In genomic region chr2:12554235-12555011, GRCh38 we compare ENCODE assay signal across 10 cellular contexts.
DNase-seq lines count a peak whose midpoint lies in the region; ATAC-seq and TF ChIP-seq lines count a peak whose summit lies in the region.
"Had no signal": no experiment of that assay in that cellular context is flagged by ENCODE, and none has a peak within 500 bp of the region (broad histone marks: within the 10 kb centered on the region; RNA-seq: fewer than 3 reads in every experiment).

No MANE protein-coding gene starts in this region.

- peaks cover 2% of the 10 kb centered on the region for H3K36me3 Mint-ChIP-seq in activated naive CD4-positive, alpha-beta T cell treated with anti-CD3 and anti-CD28 coated beads, Interleukin-2, amount 10 ng/mL, durations not matched to agents 7 days and 5 days
- peaks cover 0 to 3% of the 10 kb centered on the region in 2 donors for H3K36me3 Mint-ChIP-seq in stimulated activated naive B cell treated with anti-CD40 and anti-IgM and Interleukin-4, amounts not matched to agents 10 μg/mL and 1 μg/mL and 100 μg/mL, for 72 hours

- H3K27ac ChIP-seq in brain microvascular endothelial cell, result peak overlapping the region; percentile 61

- H3K4me1 Mint-ChIP-seq in activated naive CD4-positive, alpha-beta T cell treated with anti-CD3 and anti-CD28 coated beads, Interleukin-2, amount 10 ng/mL, durations not matched to agents 7 days and 5 days, result peaks cover 30% of the 10 kb centered on the region
- peaks cover 29 to 40% of the 10 kb centered on the region in 2 donors for H3K4me1 Mint-ChIP-seq in stimulated activated naive B cell treated with anti-CD40 and anti-IgM and Interleukin-4, amounts not matched to agents 10 μg/mL and 1 μg/mL and 100 μg/mL, for 72 hours

- H3K4me3 Mint-ChIP-seq in activated naive CD4-positive, alpha-beta T cell treated with anti-CD3 and anti-CD28 coated beads, Interleukin-2, amount 10 ng/mL, durations not matched to agents 7 days and 5 days, result no peak overlapping the region
- H3K4me3 Mint-ChIP-seq in stimulated activated naive B cell treated with anti-CD40 and anti-IgM and Interleukin-4, amounts not matched to agents 10 μg/mL and 1 μg/mL and 100 μg/mL, for 72 hours, result no peak overlapping the region

- no peak for TF ChIP-seq CTCF in brain microvascular endothelial cell (IDR thresholded peaks at IDR 0.05; ENCODE audit: low read depth, low read length, missing control alignments)

- CTCF ChIA-PET in activated naive CD4-positive, alpha-beta T cell treated with anti-CD3 and anti-CD28 coated beads, Interleukin-2, amount 10 ng/mL, durations not matched to agents 7 days and 5 days (lab: Charles Lee), result interaction anchor here (1.7 kb wide), 1 partner anchor 161 kb away, joined by 4 read pairs; no protein-coding TSS in a partner anchor

- DNase-seq in activated naive CD4-positive, alpha-beta T cell treated with anti-CD3 and anti-CD28 coated beads, Interleukin-2, amount 10 ng/mL, durations not matched to agents 7 days and 5 days, result no peak
- no peak for DNase-seq in activated naive CD4-positive, alpha-beta T cell treated with anti-CD3 and anti-CD28 coated beads, Interleukin-2, amount 50 U/mL, for 16 hours
- DNase-seq in brain microvascular endothelial cell (no peak), sciatic nerve (ENCODE audit: low spot score) (no peak), NCI-H2107 treated with DMSO at 0.1 percent for 48 hours (lab: John Stamatoyannopoulos, UW; ENCODE audit: unreplicated experiment) (no peak)
- DNase-seq in stimulated activated naive B cell treated with anti-CD40 and anti-IgM and Interleukin-4, amounts not matched to agents 10 μg/mL and 1 μg/mL and 100 μg/mL, for 72 hours, result no peak
- no peak for DNase-seq in effector CD8-positive, alpha-beta T cell (lab: John Stamatoyannopoulos, UW)
- DNase-seq: activated CD4-positive, CD25-positive, alpha-beta regulatory T cell; central memory CD4-positive, alpha-beta T cell had no signal

- H3K9me3 Mint-ChIP-seq in activated naive CD4-positive, alpha-beta T cell treated with anti-CD3 and anti-CD28 coated beads, Interleukin-2, amount 10 ng/mL, durations not matched to agents 7 days and 5 days, result peaks cover 6% of the 10 kb centered on the region
- H3K9me3 Mint-ChIP-seq in stimulated activated naive B cell treated with anti-CD40 and anti-IgM and Interleukin-4, amounts not matched to agents 10 μg/mL and 1 μg/mL and 100 μg/mL, for 72 hours, result peaks cover 0 to 3% of the 10 kb centered on the region in 2 donors

- intact Hi-C loops in sciatic nerve (cut with DNase I), result no loop called here

- ATAC-seq in HG03442 (IDR thresholded peaks at IDR 0.05; ENCODE audit: unreplicated experiment), result peak; percentile 29
- ATAC-seq in stimulated activated naive B cell treated with anti-CD40 and anti-IgM and Interleukin-4, amounts not matched to agents 10 μg/mL and 1 μg/mL and 100 μg/mL, for 72 hours (replicated peaks), result no peak
- no peak for ATAC-seq in sciatic nerve

- H3K27ac Mint-ChIP-seq in activated naive CD4-positive, alpha-beta T cell treated with anti-CD3 and anti-CD28 coated beads, Interleukin-2, amount 10 ng/mL, durations not matched to agents 7 days and 5 days, result peak overlapping the region; percentile 22
- peak overlapping the region; percentile 56 for H3K27ac Mint-ChIP-seq in stimulated activated naive B cell treated with anti-CD40 and anti-IgM and Interleukin-4, amounts not matched to agents 10 μg/mL and 1 μg/mL and 100 μg/mL, for 72 hours

- no peaks in the 10 kb centered on the region for H3K27me3 Mint-ChIP-seq in activated naive CD4-positive, alpha-beta T cell treated with anti-CD3 and anti-CD28 coated beads, Interleukin-2, amount 10 ng/mL, durations not matched to agents 7 days and 5 days
- peaks cover 0 to 4% of the 10 kb centered on the region in 2 donors for H3K27me3 Mint-ChIP-seq in stimulated activated naive B cell treated with anti-CD40 and anti-IgM and Interleukin-4, amounts not matched to agents 10 μg/mL and 1 μg/mL and 100 μg/mL, for 72 hours

- H3K27me3 ChIP-seq in brain microvascular endothelial cell (replicated peaks), result no peaks in the 10 kb centered on the region

- H3K4me3 ChIP-seq in brain microvascular endothelial cell (ENCODE audit: low read depth, low read length), result no peak overlapping the region

- H3K36me3 ChIP-seq in brain microvascular endothelial cell (replicated peaks), result no peaks in the 10 kb centered on the region

- in situ Hi-C loops in brain microvascular endothelial cell (cut with HindIII; ENCODE audit: low pct_ligation_motif_present, low sequenced_read_pairs), result no loop called here
